In genomic region chr11:8127442-8127841, GRCh38 we compare ENCODE assay signal across 17 cellular contexts. TPM values are rescaled to one million over a fixed set of nuclear protein-coding genes. Genes with fewer than 3 reads are reported as not detected.
DNase-seq lines count a peak whose midpoint lies in the region; TF ChIP-seq lines count a peak whose summit lies in the region.
"Had no signal": no experiment of that assay in that cellular context is flagged by ENCODE, and none has a peak within 500 bp of the region (broad histone marks: within the 10 kb centered on the region; RNA-seq: fewer than 3 reads in every experiment).

No MANE protein-coding gene starts in this region.

- no peaks in the 10 kb centered on the region for H3F3A ChIP-seq in neural cell (ENCODE audit: insufficient read depth, low read length, poor library complexity, severe bottlenecking)

- H3K27ac ChIP-seq in neural cell (ENCODE audit: low read length) (peak overlapping the region; percentile 47), adrenal gland (no peak overlapping the region)
- H3K27ac ChIP-seq: BLaER1 had no signal

- H3K27me3 ChIP-seq in neural cell (ENCODE audit: insufficient read depth, low read depth, low read length) (no peaks in the 10 kb centered on the region), adrenal gland (no peaks in the 10 kb centered on the region)
- H3K27me3 ChIP-seq: BLaER1 had no signal

- intact Hi-C loops in adrenal gland (cut with DNase I): no loop called here

- H3K9me3 ChIP-seq in neural cell (ENCODE audit: low read length) (no peaks in the 10 kb centered on the region), adrenal gland (replicated peaks in 1 of 3) (no peaks in the 10 kb centered on the region)
- H3K9me3 ChIP-seq: BLaER1 had no signal

- TF ChIP-seq POLR2A in adrenal gland (IDR thresholded peaks at IDR 0.05): no peak

- 69 to 80% (median 73%) methylated on average over 2 of the region's 2 CpGs for WGBS in adrenal gland, 4 donors

- no peak for TF ChIP-seq RAD21 in neural cell (conservative IDR thresholded peaks at IDR 0.05)

- no peaks in the 10 kb centered on the region for H3K9me2 ChIP-seq in neural cell (ENCODE audit: insufficient read depth, low read length)

- no peaks in the 10 kb centered on the region for H4K20me1 ChIP-seq in neural cell (ENCODE audit: insufficient read depth)
- H4K20me1 ChIP-seq: BLaER1 had no signal

- H3K9ac ChIP-seq in neural cell (ENCODE audit: low read length): no peak overlapping the region
- H3K9ac ChIP-seq: BLaER1 had no signal

- H3K36me3 ChIP-seq in neural cell (ENCODE audit: insufficient read depth, low read length): no peaks in the 10 kb centered on the region
- H3K36me3 ChIP-seq in adrenal gland (replicated peaks in 1 of 2): no peaks in the 10 kb centered on the region
- H3K36me3 ChIP-seq: BLaER1 had no signal

- H3K79me2 ChIP-seq in neural cell (replicated peaks; ENCODE audit: insufficient read depth, low read length): no peaks in the 10 kb centered on the region

- DNase-seq in COLO829 (ENCODE audit: low spot score): peak; percentile 35
- DNase-seq in SK-N-DZ (ENCODE audit: low spot score): peak; percentile 13
- DNase-seq in left kidney (ENCODE audit: low read depth, low spot score): peak; percentile 61
- DNase-seq in stimulated activated naive CD4-positive, alpha-beta T cell (lab: John Stamatoyannopoulos, UW): no peak
- DNase-seq in adrenal gland: no peak
- DNase-seq in NCI-H2171 treated with DMSO at 0.1 percent for 48 hours (lab: John Stamatoyannopoulos, UW): no peak
- DNase-seq: 8988T; AML-193; CD8-positive, alpha-beta memory T cell; DMS53; GF-D8; HCEC 1CT; HFFc6 had no signal

- no peak for TF ChIP-seq CTCF in neural cell (IDR thresholded peaks at IDR 0.05; ENCODE audit: poor library complexity, severe bottlenecking)
- TF ChIP-seq CTCF in adrenal gland (IDR thresholded peaks at IDR 0.05): no peak

- no peaks in the 10 kb centered on the region for H3K4me1 ChIP-seq in adrenal gland (replicated peaks in 1 of 2)
- H3K4me1 ChIP-seq: BLaER1 had no signal

- TF ChIP-seq EP300 in neural cell (conservative IDR thresholded peaks at IDR 0.05; ENCODE audit: poor library complexity, severe bottlenecking): no peak

- H2AFZ ChIP-seq in neural cell (ENCODE audit: low read depth, low read length): no peak overlapping the region

- H3K4me3 ChIP-seq in neural cell (ENCODE audit: low read length): no peak overlapping the region
- H3K4me3 ChIP-seq in adrenal gland: no peak overlapping the region
- H3K4me3 ChIP-seq: BLaER1 had no signal

- H3K4me2 ChIP-seq in neural cell (ENCODE audit: low read length): no peak overlapping the region
- H3K4me2 ChIP-seq: BLaER1 had no signal

TF ChIP-seq in neural cell, 6 proteins besides CTCF, POLR2A, EP300 and RAD21:
- TF ChIP-seq SMC3 (conservative IDR thresholded peaks at IDR 0.05; ENCODE audit: poor library complexity) (no peak), POLR2AphosphoS5 (IDR thresholded peaks at IDR 0.05) (peak; percentile 67), REST (IDR thresholded peaks at IDR 0.05; ENCODE audit: borderline replicate concordance) (no peak), TAF1 (IDR thresholded peaks at IDR 0.05; ENCODE audit: low read depth) (no peak)

RNA-seq across cellular contexts. Expression of gene RIC3, which starts 41.4 kb away (rescaled TPM):
- polyA plus RNA-seq in SK-N-DZ (2014; cell fraction: cytosol; rRNA removed): 7.3 and 8.7 TPM in 2 replicates
- 64.3 and 89.3 TPM in 2 replicates for polyA plus RNA-seq in SK-N-DZ (2014; cell fraction: nucleus; rRNA removed)
- polyA plus RNA-seq in neural cell (94.5 and 103 TPM in 2 replicates), adrenal gland (10 to 100 TPM; 31.2 to 45.5 (median 36.5) TPM)
- polyA minus RNA-seq in neural cell: 58.9 and 71.4 TPM in 2 replicates
- 10 to 100 TPM; 11.0 to 39.6 (median 26.8) TPM for total RNA-seq in adrenal gland
- total RNA-seq: HFFc6, HT1080 had no signal

RNA-seq across cellular contexts. Expression of gene TUB, which starts 46.4 kb away (rescaled TPM):
- 60.9 and 82.4 TPM in 2 replicates for polyA plus RNA-seq in SK-N-DZ (2014; cell fraction: cytosol; rRNA removed)
- 213 and 243 TPM in 2 replicates for polyA plus RNA-seq in SK-N-DZ (2014; cell fraction: nucleus; rRNA removed)
- polyA plus RNA-seq in neural cell: 125 and 130 TPM in 2 replicates
- polyA minus RNA-seq in neural cell: 180 and 187 TPM in 2 replicates
- 10 to 100 TPM in 6 of 8 donors, 1 to 10 TPM in 2; 7.7 to 26.8 (median 14.9) TPM for total RNA-seq in adrenal gland
- polyA plus RNA-seq in adrenal gland: 10 to 100 TPM in 2 of 3 donors, 1 to 10 TPM in 1; 2.8 to 12.9 (median 10.5) TPM
- polyA plus RNA-seq: CD8-positive, alpha-beta memory T cell; IgD-negative memory B cell had no signal

Comparison
In these comparisons a context has a peak if more than half of its experiments do, and no peak if none do; other contexts are left out.
1. DNase-seq: peak in COLO829 (single experiment), SK-N-DZ (single experiment) and left kidney (single experiment); none in stimulated activated naive CD4-positive, alpha-beta T cell (0 of 6), adrenal gland (0 of 7) and NCI-H2171 treated with DMSO at 0.1 percent for 48 hours (single experiment).